In genomic region chr7:73703225-73703624, GRCh38 we compare ENCODE assay signal across 1 cellular context.
A peak's percentile ranks its signal among the peaks of the same experiment; 100 is the strongest.
TF ChIP-seq lines count a peak whose summit lies in the region.

No MANE protein-coding gene starts in this region.

TF ChIP-seq in K562, 482 proteins besides CTCF, POLR2A, EP300 and RAD21:
- TF ChIP-seq ZNF395 (CRISPR knock-in tag; IDR thresholded peaks at IDR 0.05) (no peak), HMGXB4 (CRISPR knock-in tag; IDR thresholded peaks at IDR 0.05) (0 out of 2 replicates have a peak, but pooled peaks have one; percentile 10), MAZ (CRISPR knock-in tag; conservative IDR thresholded peaks at IDR 0.05 in 1 of 2, IDR thresholded peaks at IDR 0.05 in 1 of 2) (no peak)
